Comparison of ENCODE assay signal across 26 cellular contexts in the genomic region with DNA sequence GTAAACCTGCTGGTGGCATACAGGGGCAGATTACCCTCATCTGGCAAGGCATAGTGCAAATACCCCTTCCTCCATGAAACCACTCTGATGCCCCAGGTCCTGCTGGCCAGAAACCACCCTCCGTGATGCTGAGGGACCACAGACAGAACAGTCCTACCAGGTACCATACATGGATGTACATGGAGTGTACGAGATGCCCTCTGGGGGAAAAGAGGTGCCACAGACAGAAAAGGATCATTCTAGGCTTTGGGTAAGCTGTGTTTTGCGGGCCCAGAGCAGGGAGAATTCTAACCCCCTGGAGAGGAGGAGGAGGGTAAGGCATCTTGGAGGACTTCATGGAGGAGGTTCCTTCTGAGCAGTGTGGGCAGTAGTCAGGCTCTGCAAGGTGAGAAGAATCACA.
"Had no signal": no experiment of that assay in that cellular context is flagged by ENCODE, and none has a peak within 500 bp of the region (broad histone marks: within the 10 kb centered on the region; RNA-seq: fewer than 3 reads in every experiment).

No MANE protein-coding gene starts in this region.

- ATAC-seq: activated CD8-positive, alpha-beta T cell treated with anti-CD3 and anti-CD28 coated beads for 36 hours had no signal

- H3K4me3 ChIP-seq: MG63, PC-9, SJCRH30, SK-N-MC had no signal

- H3K36me3 ChIP-seq: MG63, SJCRH30 had no signal

- H3K27ac ChIP-seq: PC-9, SJCRH30, SK-N-MC had no signal

- H2AFZ ChIP-seq: PC-9 had no signal

- H3K4me2 ChIP-seq: PC-9 had no signal

- DNase-seq: activated CD4-positive, alpha-beta T cell treated with anti-CD3 and anti-CD28 coated beads, Interleukin-2, amount 10 ng/mL, durations not matched to agents 24 days and 14 days; activated CD4-positive, alpha-beta T cell treated with anti-CD3 and anti-CD28 coated beads, Interleukin-2, amount 50 U/mL, for 4 hours; activated CD8-positive, alpha-beta T cell treated with anti-CD3 and anti-CD28 coated beads for 36 hours; activated gamma-delta T cell; activated naive CD4-positive, alpha-beta T cell treated with Interleukin-2 at 50 U/mL for 16 hours; activated T-cell treated with anti-CD3 and anti-CD28 coated beads, Interleukin-2, amount 50 U/mL, for 1 hour; anterior cingulate cortex; caudate nucleus; cerebellar nuclear complex; MG63; NCI-H1048; NCI-H1105 treated with DMSO at 0.1 percent for 48 hours; NCI-H1436; NCI-H1694; NCI-H1930; NCI-H2081 treated with DMSO at 0.1 percent for 48 hours; NCI-H345; NCI-H524 treated with DMSO at 0.1 percent for 48 hours; NCI-H748 treated with DMSO at 0.1 percent for 48 hours; NK-92 treated with Interleukin-12 subunit alpha and Interleukin-12 subunit beta, amount 100 ng/mL, for 24 hours; PC-9; SHP77; T1000 had no signal

- H3K9me3 ChIP-seq: MG63, SJCRH30 had no signal

- H3K27me3 ChIP-seq: MG63 had no signal

- FAIRE-seq: bronchial epithelial cell had no signal

- H3K4me1 ChIP-seq: SJCRH30 had no signal
